Comparison of ENCODE assay signal across 14 cellular contexts in the genomic region with DNA sequence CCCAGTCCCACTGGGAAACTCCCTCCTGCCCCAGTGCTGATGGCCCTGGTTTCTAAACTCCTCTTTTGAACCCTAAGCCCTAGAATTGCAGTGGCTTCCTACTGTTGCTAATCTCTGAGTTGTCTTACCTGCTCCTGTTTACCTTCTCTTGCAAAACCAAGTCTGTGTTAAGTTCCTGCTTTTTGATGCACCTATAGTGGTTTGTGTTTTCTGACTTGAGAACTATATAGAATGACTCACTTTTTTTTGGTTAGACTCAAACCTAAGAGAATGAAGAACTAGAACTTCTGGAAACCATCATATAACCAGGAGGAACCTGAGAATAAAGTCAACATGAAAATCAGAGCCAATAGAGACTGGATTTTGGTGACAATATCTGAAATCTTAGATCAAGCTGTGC. TPM values are rescaled to one million over a fixed set of nuclear protein-coding genes. Genes with fewer than 3 reads are reported as not detected.
DNase-seq lines count a peak whose midpoint lies in the region; ATAC-seq lines count a peak whose summit lies in the region.
"Had no signal": no experiment of that assay in that cellular context is flagged by ENCODE, and none has a peak within 500 bp of the region (broad histone marks: within the 10 kb centered on the region; RNA-seq: fewer than 3 reads in every experiment).

No MANE protein-coding gene starts in this region.

- H3K27me3 Mint-ChIP-seq in activated CD4-positive, alpha-beta T cell treated with anti-CD3 and anti-CD28 coated beads, Interleukin-2, amount 10 ng/mL, durations not matched to agents 24 days and 14 days: peaks cover 37% of the 10 kb centered on the region

- DNase-seq in effector CD4-positive, alpha-beta T cell: no peak
- DNase-seq in NCI-H2227 treated with DMSO at 0.1 percent for 48 hours (lab: John Stamatoyannopoulos, UW) (no peak), AML-193 (lab: John Stamatoyannopoulos, UW) (no peak)
- no peak for DNase-seq in activated CD4-positive, alpha-beta T cell treated with anti-CD3 and anti-CD28 coated beads, Interleukin-2, amount 10 ng/mL, durations not matched to agents 24 days and 14 days
- DNase-seq: activated CD4-positive, CD25-positive, alpha-beta regulatory T cell; naive B cell; NCI-H1105; NCI-H345; Peyer's patch; T-helper 1 cell had no signal

- peak; percentile 25 for ATAC-seq in GM18498 (IDR thresholded peaks at IDR 0.05; ENCODE audit: unreplicated experiment)
- peak; percentile 38 for ATAC-seq in GM19395 (IDR thresholded peaks at IDR 0.05; ENCODE audit: unreplicated experiment)
- ATAC-seq in HG02759 (IDR thresholded peaks at IDR 0.05; ENCODE audit: unreplicated experiment): peak; percentile 27
- peak; percentile 21 for ATAC-seq in HG03442 (IDR thresholded peaks at IDR 0.05; ENCODE audit: unreplicated experiment)

- H3K4me3 Mint-ChIP-seq in activated CD4-positive, alpha-beta T cell treated with anti-CD3 and anti-CD28 coated beads, Interleukin-2, amount 10 ng/mL, durations not matched to agents 24 days and 14 days: no peak overlapping the region
- H3K4me3 Mint-ChIP-seq: naive B cell had no signal

- intact Hi-C loops in activated CD4-positive, alpha-beta T cell treated with anti-CD3 and anti-CD28 coated beads, Interleukin-2, amount 10 ng/mL, durations not matched to agents 24 days and 14 days (cut with micrococcal nuclease): loop anchor here (10.0 kb wide), 1 partner anchor 223 kb away; no protein-coding TSS in a partner anchor

- peaks cover 6% of the 10 kb centered on the region for H3K4me1 Mint-ChIP-seq in activated CD4-positive, alpha-beta T cell treated with anti-CD3 and anti-CD28 coated beads, Interleukin-2, amount 10 ng/mL, durations not matched to agents 24 days and 14 days

- H3K27ac Mint-ChIP-seq in activated CD4-positive, alpha-beta T cell treated with anti-CD3 and anti-CD28 coated beads, Interleukin-2, amount 10 ng/mL, durations not matched to agents 24 days and 14 days: no peak overlapping the region
- H3K27ac Mint-ChIP-seq: naive B cell had no signal

- no peaks in the 10 kb centered on the region for H3K9me3 Mint-ChIP-seq in activated CD4-positive, alpha-beta T cell treated with anti-CD3 and anti-CD28 coated beads, Interleukin-2, amount 10 ng/mL, durations not matched to agents 24 days and 14 days
- H3K9me3 Mint-ChIP-seq: naive B cell had no signal

- no peaks in the 10 kb centered on the region for H3K36me3 Mint-ChIP-seq in activated CD4-positive, alpha-beta T cell treated with anti-CD3 and anti-CD28 coated beads, Interleukin-2, amount 10 ng/mL, durations not matched to agents 24 days and 14 days (ENCODE audit: low read depth)
- H3K36me3 Mint-ChIP-seq: naive B cell had no signal

RNA-seq across cellular contexts. Expression of gene GAS2L3, which starts 5.5 kb away (rescaled TPM):
- total RNA-seq in activated CD4-positive, alpha-beta T cell treated with anti-CD3 and anti-CD28 coated beads, Interleukin-2, amount 10 ng/mL, durations not matched to agents 24 days and 14 days: 1.6 and 1.7 TPM in 2 replicates
